Comparison of ENCODE assay signal across 15 cellular contexts in genomic region chr12:120220838-120221575, GRCh38. TPM values are rescaled to one million over a fixed set of nuclear protein-coding genes. Genes with fewer than 3 reads are reported as not detected.
A peak's percentile ranks its signal among the peaks of the same experiment; 100 is the strongest.
DNase-seq lines count a peak whose midpoint lies in the region; ATAC-seq lines count a peak whose summit lies in the region.
"Had no signal": no experiment of that assay in that cellular context is flagged by ENCODE, and none has a peak within 500 bp of the region (broad histone marks: within the 10 kb centered on the region; RNA-seq: fewer than 3 reads in every experiment).

No MANE protein-coding gene starts in this region.

- no peaks in the 10 kb centered on the region for H3K9me3 ChIP-seq in T-helper 17 cell (ENCODE audit: control insufficient read depth, low read length, poor library complexity, severe bottlenecking)

- H3K36me3 Mint-ChIP-seq in activated T-cell treated with anti-CD3 and anti-CD28 coated beads, Interleukin-2, amount 50 U/mL, for 24 hours (ENCODE audit: low read depth) = peaks cover 65% of the 10 kb centered on the region
- peaks cover 8% of the 10 kb centered on the region for H3K36me3 Mint-ChIP-seq in T-helper 17 cell (ENCODE audit: low read depth)
- H3K36me3 Mint-ChIP-seq in stimulated activated effector memory CD8-positive, alpha-beta T cell treated with anti-CD3 and anti-CD28 coated beads, Interleukin-12 subunit alpha, Interleukin-12 subunit beta, amount 100 ng/mL, for 72 hours = peaks cover 82% of the 10 kb centered on the region
- H3K36me3 Mint-ChIP-seq: memory B cell had no signal

- H3K27me3 Mint-ChIP-seq in activated T-cell treated with anti-CD3 and anti-CD28 coated beads, Interleukin-2, amount 50 U/mL, for 24 hours = no peaks in the 10 kb centered on the region
- no peaks in the 10 kb centered on the region for H3K27me3 Mint-ChIP-seq in T-helper 17 cell
- H3K27me3 Mint-ChIP-seq: naive thymus-derived CD8-positive, alpha-beta T cell had no signal

- H3K4me3 Mint-ChIP-seq in activated T-cell treated with anti-CD3 and anti-CD28 coated beads, Interleukin-2, amount 50 U/mL, for 24 hours = no peak overlapping the region
- H3K4me3 Mint-ChIP-seq in T-helper 17 cell = peak overlapping the region; percentile 74
- H3K4me3 Mint-ChIP-seq in stimulated activated effector memory CD8-positive, alpha-beta T cell treated with anti-CD3 and anti-CD28 coated beads, Interleukin-12 subunit alpha, Interleukin-12 subunit beta, amount 100 ng/mL, for 72 hours = no peak overlapping the region
- H3K4me3 Mint-ChIP-seq: memory B cell had no signal

- peak overlapping the region; percentile 80 for H3K27ac Mint-ChIP-seq in activated T-cell treated with anti-CD3 and anti-CD28 coated beads, Interleukin-2, amount 50 U/mL, for 24 hours
- peak overlapping the region; percentile 27 for H3K27ac Mint-ChIP-seq in T-helper 17 cell
- peak overlapping the region; percentile 80 for H3K27ac Mint-ChIP-seq in stimulated activated effector memory CD8-positive, alpha-beta T cell treated with anti-CD3 and anti-CD28 coated beads, Interleukin-12 subunit alpha, Interleukin-12 subunit beta, amount 100 ng/mL, for 72 hours
- H3K27ac Mint-ChIP-seq: memory B cell had no signal

- no peak for DNase-seq in activated T-cell treated with anti-CD3 and anti-CD28 coated beads, Interleukin-2, amount 50 U/mL, for 24 hours
- DNase-seq in activated T-cell treated with anti-CD3 and anti-CD28 coated beads, Interleukin-2, amount 50 U/mL, for 48 hours = no peak
- DNase-seq in T-helper 17 cell = no peak
- DNase-seq in islet precursor cell = peak; percentile 90
- DNase-seq in stimulated activated effector memory CD8-positive, alpha-beta T cell treated with anti-CD3 and anti-CD28 coated beads, Interleukin-12 subunit alpha, Interleukin-12 subunit beta, amount 100 ng/mL, for 72 hours (ENCODE audit: low spot score in 2 of 2) = no peak
- no peak for DNase-seq in iPS-NIHi11 (ENCODE audit: low spot score)
- no peak for DNase-seq in CD1c-positive myeloid dendritic cell (ENCODE audit: extremely low spot score)
- DNase-seq: activated CD4-positive, alpha-beta T cell treated with anti-CD3 and anti-CD28 coated beads for 1 hour; activated naive CD4-positive, alpha-beta T cell; KBM-7; naive thymus-derived CD8-positive, alpha-beta T cell; NCI-H187; stimulated activated CD4-positive, alpha-beta T cell treated with anti-CD3 and anti-CD28 coated beads, Interleukin-4, amount 100 ng/mL, for 4 hours had no signal

- no peaks in the 10 kb centered on the region for H3K9me3 Mint-ChIP-seq in activated T-cell treated with anti-CD3 and anti-CD28 coated beads, Interleukin-2, amount 50 U/mL, for 24 hours
- no peaks in the 10 kb centered on the region for H3K9me3 Mint-ChIP-seq in stimulated activated effector memory CD8-positive, alpha-beta T cell treated with anti-CD3 and anti-CD28 coated beads, Interleukin-12 subunit alpha, Interleukin-12 subunit beta, amount 100 ng/mL, for 72 hours
- H3K9me3 Mint-ChIP-seq: memory B cell; naive thymus-derived CD8-positive, alpha-beta T cell had no signal

- H3K4me1 Mint-ChIP-seq in activated T-cell treated with anti-CD3 and anti-CD28 coated beads, Interleukin-2, amount 50 U/mL, for 24 hours (ENCODE audit: low read depth) = peaks cover 13% of the 10 kb centered on the region
- H3K4me1 Mint-ChIP-seq in T-helper 17 cell = peaks cover 12% of the 10 kb centered on the region
- H3K4me1 Mint-ChIP-seq in stimulated activated effector memory CD8-positive, alpha-beta T cell treated with anti-CD3 and anti-CD28 coated beads, Interleukin-12 subunit alpha, Interleukin-12 subunit beta, amount 100 ng/mL, for 72 hours = peaks cover 24% of the 10 kb centered on the region

- ATAC-seq in T-helper 17 cell = no peak
- ATAC-seq in stimulated activated effector memory CD8-positive, alpha-beta T cell treated with anti-CD3 and anti-CD28 coated beads, Interleukin-12 subunit alpha, Interleukin-12 subunit beta, amount 100 ng/mL, for 72 hours = no peak
- no peak for ATAC-seq in GM19328 (IDR thresholded peaks at IDR 0.05; ENCODE audit: unreplicated experiment)
- ATAC-seq: naive thymus-derived CD8-positive, alpha-beta T cell had no signal

RNA-seq across cellular contexts. Expression of gene RPLP0, which starts 20.1 kb away (rescaled TPM):
- 1,000 to 10,000 TPM; 2,187 to 2,381 TPM for total RNA-seq in T-helper 17 cell

RNA-seq across cellular contexts. Expression of gene GCN1, which starts 26.5 kb away (rescaled TPM):
- 100 to 1,000 TPM; 150 to 163 TPM for total RNA-seq in T-helper 17 cell

RNA-seq across cellular contexts. Expression of gene PXN, which starts 44.5 kb away (rescaled TPM):
- 100 to 1,000 TPM; 155 to 190 TPM for total RNA-seq in T-helper 17 cell

Comparison
In these comparisons a context has a peak if more than half of its experiments do, and no peak if none do; other contexts are left out.
1. H3K27ac Mint-ChIP-seq: peak in every context shown above with its lines; median percentile 80 in activated T-cell treated with anti-CD3 and anti-CD28 coated beads, Interleukin-2, amount 50 U/mL, for 24 hours; 80 in stimulated activated effector memory CD8-positive, alpha-beta T cell treated with anti-CD3 and anti-CD28 coated beads, Interleukin-12 subunit alpha, Interleukin-12 subunit beta, amount 100 ng/mL, for 72 hours; 27 in T-helper 17 cell.